Comparison of ENCODE assay signal across 35 cellular contexts in genomic region chr1:2837316-2837715, GRCh38. TPM values are rescaled to one million over a fixed set of nuclear protein-coding genes. Genes with fewer than 3 reads are reported as not detected.
"Had no signal": no experiment of that assay in that cellular context is flagged by ENCODE, and none has a peak within 500 bp of the region (broad histone marks: within the 10 kb centered on the region; RNA-seq: fewer than 3 reads in every experiment).

No MANE protein-coding gene starts in this region.

- H3K4me3 ChIP-seq: ascending aorta, cardiac muscle cell had no signal

- ATAC-seq: activated CD4-positive, alpha-beta T cell treated with anti-CD3 and anti-CD28 coated beads for 36 hours; activated CD8-positive, alpha-beta memory T cell treated with anti-CD3 and anti-CD28 coated beads, Interleukin-2, amount 10 ng/mL, durations not matched to agents 7 days and 5 days; activated CD8-positive, alpha-beta T cell treated with anti-CD3 and anti-CD28 coated beads, Interleukin-2, amount 10 ng/mL, durations not matched to agents 7 days and 5 days; activated naive CD8-positive, alpha-beta T cell treated with anti-CD3 and anti-CD28 coated beads, Interleukin-2, amount 50 U/mL, for 24 hours had no signal

- H3K4me3 Mint-ChIP-seq: activated B cell treated with CpG ODN at 0.5 μM for 24 hours; activated CD4-positive, alpha-beta memory T cell treated with anti-CD3 and anti-CD28 coated beads, Interleukin-2, amount 10 ng/mL, durations not matched to agents 7 days and 5 days; activated CD4-positive, alpha-beta T cell treated with anti-CD3 and anti-CD28 coated beads for 36 hours; activated CD4-positive, alpha-beta T cell treated with anti-CD3 and anti-CD28 coated beads, Interleukin-2, amount 10 ng/mL, durations not matched to agents 7 days and 5 days; activated CD8-positive, alpha-beta memory T cell treated with anti-CD3 and anti-CD28 coated beads, Interleukin-2, amount 10 ng/mL, durations not matched to agents 7 days and 5 days; activated CD8-positive, alpha-beta T cell treated with anti-CD3 and anti-CD28 coated beads, Interleukin-2, amount 10 ng/mL, durations not matched to agents 7 days and 5 days; activated naive CD4-positive, alpha-beta T cell treated with anti-CD3 and anti-CD28 coated beads, Interleukin-2, amount 10 ng/mL, durations not matched to agents 7 days and 5 days; activated naive CD4-positive, alpha-beta T cell treated with anti-CD3 and anti-CD28 coated beads, Interleukin-2, amount 50 U/mL, for 24 hours; activated naive CD8-positive, alpha-beta T cell; activated naive CD8-positive, alpha-beta T cell treated with anti-CD3 and anti-CD28 coated beads, Interleukin-2, amount 10 ng/mL, durations not matched to agents 7 days and 5 days; activated naive CD8-positive, alpha-beta T cell treated with anti-CD3 and anti-CD28 coated beads, Interleukin-2, amount 50 U/mL, for 24 hours; activated T-cell treated with anti-CD3 and anti-CD28 coated beads, Interleukin-2, amount 50 U/mL, for 24 hours; brain; central memory CD8-positive, alpha-beta T cell; T-helper 1 cell treated with Interleukin-12 subunit alpha and Interleukin-12 subunit beta and Interleukin-4 antibody, amounts not matched to agents 30 μg/mL and 1 μg/mL, for 36 hours; T-helper 2 cell treated with Interferon-gamma antibody and Interleukin-4, amounts not matched to agents 5 μg/mL and 100 μg/mL, for 36 hours had no signal

- H3K27ac Mint-ChIP-seq: activated B cell treated with CpG ODN at 0.5 μM for 24 hours; activated CD4-positive, alpha-beta memory T cell treated with anti-CD3 and anti-CD28 coated beads, Interleukin-2, amount 10 ng/mL, durations not matched to agents 7 days and 5 days; activated CD4-positive, alpha-beta T cell treated with anti-CD3 and anti-CD28 coated beads for 36 hours; activated CD4-positive, alpha-beta T cell treated with anti-CD3 and anti-CD28 coated beads, Interleukin-2, amount 10 ng/mL, durations not matched to agents 7 days and 5 days; activated CD8-positive, alpha-beta memory T cell treated with anti-CD3 and anti-CD28 coated beads, Interleukin-2, amount 10 ng/mL, durations not matched to agents 7 days and 5 days; activated CD8-positive, alpha-beta T cell treated with anti-CD3 and anti-CD28 coated beads, Interleukin-2, amount 10 ng/mL, durations not matched to agents 7 days and 5 days; activated naive CD4-positive, alpha-beta T cell treated with anti-CD3 and anti-CD28 coated beads, Interleukin-2, amount 10 ng/mL, durations not matched to agents 7 days and 5 days; activated naive CD4-positive, alpha-beta T cell treated with anti-CD3 and anti-CD28 coated beads, Interleukin-2, amount 50 U/mL, for 24 hours; activated naive CD8-positive, alpha-beta T cell; activated naive CD8-positive, alpha-beta T cell treated with anti-CD3 and anti-CD28 coated beads, Interleukin-2, amount 10 ng/mL, durations not matched to agents 7 days and 5 days; activated naive CD8-positive, alpha-beta T cell treated with anti-CD3 and anti-CD28 coated beads, Interleukin-2, amount 50 U/mL, for 24 hours; activated T-cell treated with anti-CD3 and anti-CD28 coated beads, Interleukin-2, amount 50 U/mL, for 24 hours; activated T-helper 2 cell treated with anti-CD3 and anti-CD28 coated beads, Interferon-gamma antibody, Interleukin-2, Interleukin-4, amounts not matched to agents 10 μg/mL and 5 μg/mL and 100 μg/mL, durations not matched to agents 14 hours and 24 hours and 36 hours; T-helper 1 cell treated with Interleukin-12 subunit alpha and Interleukin-12 subunit beta and Interleukin-4 antibody, amounts not matched to agents 30 μg/mL and 1 μg/mL, for 36 hours; T-helper 2 cell treated with Interferon-gamma antibody and Interleukin-4, amounts not matched to agents 5 μg/mL and 100 μg/mL, for 36 hours had no signal

- H3K36me3 ChIP-seq: ascending aorta, cardiac muscle cell had no signal

- H3K9me3 ChIP-seq: ascending aorta had no signal

- H3K27me3 Mint-ChIP-seq: activated B cell treated with CpG ODN at 0.5 μM for 24 hours; activated CD4-positive, alpha-beta memory T cell treated with anti-CD3 and anti-CD28 coated beads, Interleukin-2, amount 10 ng/mL, durations not matched to agents 7 days and 5 days; activated CD4-positive, alpha-beta T cell treated with anti-CD3 and anti-CD28 coated beads for 36 hours; activated CD4-positive, alpha-beta T cell treated with anti-CD3 and anti-CD28 coated beads, Interleukin-2, amount 10 ng/mL, durations not matched to agents 7 days and 5 days; activated CD8-positive, alpha-beta memory T cell treated with anti-CD3 and anti-CD28 coated beads, Interleukin-2, amount 10 ng/mL, durations not matched to agents 7 days and 5 days; activated naive CD4-positive, alpha-beta T cell treated with anti-CD3 and anti-CD28 coated beads, Interleukin-2, amount 10 ng/mL, durations not matched to agents 7 days and 5 days; activated naive CD4-positive, alpha-beta T cell treated with anti-CD3 and anti-CD28 coated beads, Interleukin-2, amount 50 U/mL, for 24 hours; activated naive CD8-positive, alpha-beta T cell; activated naive CD8-positive, alpha-beta T cell treated with anti-CD3 and anti-CD28 coated beads, Interleukin-2, amount 10 ng/mL, durations not matched to agents 7 days and 5 days; activated naive CD8-positive, alpha-beta T cell treated with anti-CD3 and anti-CD28 coated beads, Interleukin-2, amount 50 U/mL, for 24 hours; activated T-cell treated with anti-CD3 and anti-CD28 coated beads, Interleukin-2, amount 50 U/mL, for 24 hours had no signal

- H3K9me3 Mint-ChIP-seq: activated B cell treated with CpG ODN at 0.5 μM for 24 hours; activated CD4-positive, alpha-beta memory T cell treated with anti-CD3 and anti-CD28 coated beads, Interleukin-2, amount 10 ng/mL, durations not matched to agents 7 days and 5 days; activated naive CD4-positive, alpha-beta T cell treated with anti-CD3 and anti-CD28 coated beads, Interleukin-2, amount 50 U/mL, for 24 hours; activated naive CD8-positive, alpha-beta T cell treated with anti-CD3 and anti-CD28 coated beads, Interleukin-2, amount 10 ng/mL, durations not matched to agents 7 days and 5 days; activated naive CD8-positive, alpha-beta T cell treated with anti-CD3 and anti-CD28 coated beads, Interleukin-2, amount 50 U/mL, for 24 hours; activated T-cell treated with anti-CD3 and anti-CD28 coated beads, Interleukin-2, amount 50 U/mL, for 24 hours; activated T-helper 2 cell treated with anti-CD3 and anti-CD28 coated beads, Interferon-gamma antibody, Interleukin-2, Interleukin-4, amounts not matched to agents 10 μg/mL and 5 μg/mL and 100 μg/mL, durations not matched to agents 14 hours and 24 hours and 36 hours; central memory CD8-positive, alpha-beta T cell; T-helper 1 cell treated with Interleukin-12 subunit alpha and Interleukin-12 subunit beta and Interleukin-4 antibody, amounts not matched to agents 30 μg/mL and 1 μg/mL, for 36 hours; T-helper 2 cell treated with Interferon-gamma antibody and Interleukin-4, amounts not matched to agents 5 μg/mL and 100 μg/mL, for 36 hours had no signal

- H3K36me3 Mint-ChIP-seq: activated CD8-positive, alpha-beta memory T cell treated with anti-CD3 and anti-CD28 coated beads, Interleukin-2, amount 10 ng/mL, durations not matched to agents 7 days and 5 days; activated naive CD4-positive, alpha-beta T cell treated with anti-CD3 and anti-CD28 coated beads, Interleukin-2, amount 50 U/mL, for 24 hours; activated naive CD8-positive, alpha-beta T cell; activated naive CD8-positive, alpha-beta T cell treated with anti-CD3 and anti-CD28 coated beads, Interleukin-2, amount 10 ng/mL, durations not matched to agents 7 days and 5 days; brain had no signal

- H3K4me1 Mint-ChIP-seq: central memory CD8-positive, alpha-beta T cell had no signal

- H3K4me1 ChIP-seq: ascending aorta had no signal

- DNase-seq: activated B cell treated with CpG ODN at 0.5 μM for 24 hours; activated CD4-positive, alpha-beta memory T cell treated with anti-CD3 and anti-CD28 coated beads, Interleukin-2, amount 10 ng/mL, durations not matched to agents 7 days and 5 days; activated CD4-positive, alpha-beta T cell treated with anti-CD3 and anti-CD28 coated beads for 1 hour; activated CD4-positive, alpha-beta T cell treated with anti-CD3 and anti-CD28 coated beads for 36 hours; activated CD4-positive, alpha-beta T cell treated with anti-CD3 and anti-CD28 coated beads for 48 hours; activated CD4-positive, alpha-beta T cell treated with anti-CD3 and anti-CD28 coated beads, Interleukin-2, amount 10 ng/mL, durations not matched to agents 7 days and 5 days; activated CD4-positive, alpha-beta T cell treated with anti-CD3 and anti-CD28 coated beads, Interleukin-2, amount 50 U/mL, for 48 hours; activated CD8-positive, alpha-beta memory T cell treated with anti-CD3 and anti-CD28 coated beads for 24 hours; activated CD8-positive, alpha-beta memory T cell treated with anti-CD3 and anti-CD28 coated beads, Interleukin-2, amount 10 ng/mL, durations not matched to agents 7 days and 5 days; activated CD8-positive, alpha-beta memory T cell treated with anti-CD3 and anti-CD28 coated beads, Interleukin-2, amount 50 U/mL, for 48 hours; activated CD8-positive, alpha-beta T cell treated with anti-CD3 and anti-CD28 coated beads, Interleukin-2, amount 10 ng/mL, durations not matched to agents 7 days and 5 days; activated effector memory CD4-positive, alpha-beta T cell treated with Interleukin-2 at 50 U/mL for 16 hours; activated gamma-delta T cell; activated naive CD4-positive, alpha-beta T cell treated with anti-CD3 and anti-CD28 coated beads, Interleukin-2, amount 10 ng/mL, durations not matched to agents 7 days and 5 days; activated naive CD4-positive, alpha-beta T cell treated with Interleukin-2 at 50 U/mL for 16 hours; activated naive CD8-positive, alpha-beta T cell treated with anti-CD3 and anti-CD28 coated beads, Interleukin-2, amount 10 ng/mL, durations not matched to agents 7 days and 5 days; activated naive CD8-positive, alpha-beta T cell treated with anti-CD3 and anti-CD28 coated beads, Interleukin-2, amount 50 U/mL, for 24 hours; activated T-cell treated with anti-CD3 and anti-CD28 coated beads, Interleukin-2, amount 50 U/mL, for 24 hours; activated T-cell treated with anti-CD3 and anti-CD28 coated beads, Interleukin-2, amount 50 U/mL, for 48 hours; amygdala; anterior cingulate cortex; caudate nucleus; T-helper 1 cell; T-helper 2 cell; T-helper 9 cell had no signal

- H3K27ac ChIP-seq: ascending aorta, cardiac muscle cell, VCaP had no signal

- H3K27me3 ChIP-seq: ascending aorta, cardiac muscle cell had no signal

RNA-seq across cellular contexts. Expression of gene TTC34, which starts 35.8 kb away (rescaled TPM):
- total RNA-seq: cardiac muscle cell had no signal
- polyA plus RNA-seq: cardiac muscle cell had no signal
